27 cellular contexts compared by ENCODE assay signal in the genomic region with DNA sequence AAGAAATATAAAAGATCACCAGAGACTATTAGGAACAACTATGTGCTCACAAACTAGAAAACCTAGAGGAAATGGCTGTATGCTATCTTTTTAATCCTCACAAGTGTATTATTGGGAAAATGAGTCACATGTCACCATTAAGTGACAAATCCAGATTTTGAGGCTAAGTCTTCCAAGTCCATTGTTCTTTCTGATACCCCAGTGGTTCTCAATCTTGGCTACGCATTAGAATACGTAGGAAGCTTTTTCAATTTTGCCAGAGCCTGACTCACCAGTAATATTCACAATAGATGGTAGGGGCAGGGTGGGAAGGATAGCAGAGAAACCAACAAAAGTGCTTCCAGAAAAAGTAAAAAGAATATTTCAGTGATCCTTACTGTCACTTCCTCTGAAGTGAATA.
"Had no signal": no experiment of that assay in that cellular context is flagged by ENCODE, and none has a peak within 500 bp of the region (broad histone marks: within the 10 kb centered on the region; RNA-seq: fewer than 3 reads in every experiment).

No MANE protein-coding gene starts in this region.

- DNase-seq: activated B cell treated with CpG ODN at 0.5 μM for 24 hours; activated CD4-positive, alpha-beta memory T cell treated with anti-CD3 and anti-CD28 coated beads, Interleukin-2, amount 10 ng/mL, durations not matched to agents 7 days and 5 days; activated CD4-positive, alpha-beta T cell treated with anti-CD3 and anti-CD28 coated beads, Interleukin-2, amount 10 ng/mL, durations not matched to agents 7 days and 5 days; activated gamma-delta T cell; activated naive CD4-positive, alpha-beta T cell treated with anti-CD3 and anti-CD28 coated beads, Interleukin-2, amount 10 ng/mL, durations not matched to agents 7 days and 5 days; activated naive CD8-positive, alpha-beta T cell treated with anti-CD3 and anti-CD28 coated beads for 36 hours; activated T-cell treated with anti-CD3 and anti-CD28 coated beads for 4 hours; activated T-cell treated with anti-CD3 and anti-CD28 coated beads, Interleukin-2, amount 50 U/mL, for 48 hours; MM.1S; NCI-H1105; NCI-H1436; NCI-H187; NCI-H2081; NCI-H510A treated with DMSO at 0.1 percent for 48 hours; NCI-H69; NK-92 treated with Interleukin-12 subunit alpha and Interleukin-12 subunit beta, amount 100 ng/mL, for 24 hours; OCI-M1; RPMI8226; T-cell; T-helper 2 cell; T1000 had no signal

- H3K27ac Mint-ChIP-seq: activated B cell treated with CpG ODN at 0.5 μM for 24 hours; activated CD4-positive, alpha-beta memory T cell treated with anti-CD3 and anti-CD28 coated beads, Interleukin-2, amount 10 ng/mL, durations not matched to agents 7 days and 5 days; activated CD4-positive, alpha-beta T cell treated with anti-CD3 and anti-CD28 coated beads, Interleukin-2, amount 10 ng/mL, durations not matched to agents 7 days and 5 days; activated naive CD4-positive, alpha-beta T cell treated with anti-CD3 and anti-CD28 coated beads, Interleukin-2, amount 10 ng/mL, durations not matched to agents 7 days and 5 days; activated naive CD8-positive, alpha-beta T cell treated with anti-CD3 and anti-CD28 coated beads for 36 hours; activated T-helper 17 cell treated with anti-CD3 and anti-CD28 coated beads, Interleukin-2, amount 50 U/mL, for 72 hours; T-cell had no signal

- H3K36me3 ChIP-seq: cardiac muscle cell had no signal

- H3K27ac ChIP-seq: cardiac muscle cell, SK-N-MC had no signal

- H3K27me3 Mint-ChIP-seq: activated B cell treated with CpG ODN at 0.5 μM for 24 hours; activated CD4-positive, alpha-beta memory T cell treated with anti-CD3 and anti-CD28 coated beads, Interleukin-2, amount 10 ng/mL, durations not matched to agents 7 days and 5 days; activated CD4-positive, alpha-beta T cell treated with anti-CD3 and anti-CD28 coated beads, Interleukin-2, amount 10 ng/mL, durations not matched to agents 7 days and 5 days; activated naive CD8-positive, alpha-beta T cell treated with anti-CD3 and anti-CD28 coated beads for 36 hours; activated T-helper 17 cell treated with anti-CD3 and anti-CD28 coated beads, Interleukin-2, amount 50 U/mL, for 72 hours; brain; T-cell had no signal

- H3K4me3 Mint-ChIP-seq: activated B cell treated with CpG ODN at 0.5 μM for 24 hours; activated CD4-positive, alpha-beta memory T cell treated with anti-CD3 and anti-CD28 coated beads, Interleukin-2, amount 10 ng/mL, durations not matched to agents 7 days and 5 days; activated CD4-positive, alpha-beta T cell treated with anti-CD3 and anti-CD28 coated beads, Interleukin-2, amount 10 ng/mL, durations not matched to agents 7 days and 5 days; activated naive CD4-positive, alpha-beta T cell treated with anti-CD3 and anti-CD28 coated beads, Interleukin-2, amount 10 ng/mL, durations not matched to agents 7 days and 5 days; activated naive CD8-positive, alpha-beta T cell treated with anti-CD3 and anti-CD28 coated beads for 36 hours; activated T-helper 17 cell treated with anti-CD3 and anti-CD28 coated beads, Interleukin-2, amount 50 U/mL, for 72 hours; brain; T-cell had no signal

- H3K4me3 ChIP-seq: cardiac muscle cell, SK-N-MC had no signal

- H3K4me1 Mint-ChIP-seq: activated CD4-positive, alpha-beta memory T cell treated with anti-CD3 and anti-CD28 coated beads, Interleukin-2, amount 10 ng/mL, durations not matched to agents 7 days and 5 days; activated CD4-positive, alpha-beta T cell treated with anti-CD3 and anti-CD28 coated beads, Interleukin-2, amount 10 ng/mL, durations not matched to agents 7 days and 5 days; activated naive CD4-positive, alpha-beta T cell treated with anti-CD3 and anti-CD28 coated beads, Interleukin-2, amount 10 ng/mL, durations not matched to agents 7 days and 5 days; activated naive CD8-positive, alpha-beta T cell treated with anti-CD3 and anti-CD28 coated beads for 36 hours; activated T-helper 17 cell treated with anti-CD3 and anti-CD28 coated beads, Interleukin-2, amount 50 U/mL, for 72 hours had no signal

- ATAC-seq: activated T-helper 17 cell treated with anti-CD3 and anti-CD28 coated beads, Interleukin-2, amount 50 U/mL, for 72 hours; Panc1; Right ventricle myocardium inferior; T-cell had no signal

- H3K27me3 ChIP-seq: cardiac muscle cell had no signal
